Comparison of ENCODE assay signal across 19 cellular contexts in the genomic region with DNA sequence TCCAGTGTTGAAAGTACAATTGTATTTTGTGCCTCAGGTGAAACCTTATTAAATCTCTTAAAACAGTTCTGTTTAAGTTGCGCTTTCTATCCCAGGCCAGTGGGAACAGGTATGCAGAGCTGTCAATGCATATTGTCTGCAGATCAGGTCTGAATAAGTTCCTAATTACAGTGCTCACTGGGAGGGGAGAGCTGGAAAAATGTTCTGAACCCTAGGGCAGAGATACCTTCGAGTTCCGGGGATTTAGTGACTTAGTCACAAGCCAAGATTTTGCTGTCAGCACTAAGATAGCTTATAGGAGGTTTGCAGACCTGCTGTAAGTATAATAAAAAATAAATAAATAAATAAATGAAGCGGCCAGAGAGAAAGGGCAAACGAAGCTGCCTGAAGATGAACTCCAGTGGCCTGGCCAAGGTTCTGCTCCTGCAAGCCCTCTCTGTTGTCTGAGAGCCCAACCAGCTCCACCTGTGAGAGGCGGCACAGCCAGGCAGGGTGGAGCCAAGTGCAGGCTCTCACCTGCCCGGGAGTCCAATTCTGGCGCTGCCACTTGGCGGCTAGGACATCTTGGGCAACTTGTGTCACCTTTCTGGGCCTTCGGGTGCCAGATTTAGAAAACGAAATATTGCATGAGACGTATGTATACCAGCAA.
DNase-seq lines count a peak whose midpoint lies in the region; ATAC-seq and TF ChIP-seq lines count a peak whose summit lies in the region.
"Had no signal": no experiment of that assay in that cellular context is flagged by ENCODE, and none has a peak within 500 bp of the region (broad histone marks: within the 10 kb centered on the region; RNA-seq: fewer than 3 reads in every experiment).

No MANE protein-coding gene starts in this region.

- H3K27ac Mint-ChIP-seq in MCF 10A (ENCODE audit: low read depth, unreplicated experiment), result no peak overlapping the region
- H3K27ac Mint-ChIP-seq: activated CD8-positive, alpha-beta T cell treated with anti-CD3 and anti-CD28 coated beads for 36 hours; CD4-positive, CD25-positive, alpha-beta regulatory T cell; IgD-negative memory B cell had no signal

- H3K27ac ChIP-seq in suprapubic skin (no peak overlapping the region), gastrocnemius medialis (no peak overlapping the region)
- H3K27ac ChIP-seq: adrenal gland, esophagus muscularis mucosa had no signal

- TF ChIP-seq POLR2A in suprapubic skin (IDR thresholded peaks at IDR 0.05) (no peak), gastrocnemius medialis (IDR thresholded peaks at IDR 0.05) (no peak)

- CTCF ChIA-PET in MCF 10A (lab: Yijun Ruan, JAX), result interaction anchor here (0.5 to 2.1 kb wide), 7 partner anchors 10 to 333 kb away, joined by 3 to 7 read pairs (median 3); no protein-coding TSS in a partner anchor

- H3K9me3 ChIP-seq in suprapubic skin (no peaks in the 10 kb centered on the region), gastrocnemius medialis (no peaks in the 10 kb centered on the region)
- H3K9me3 ChIP-seq: adrenal gland, esophagus muscularis mucosa had no signal

- no peaks in the 10 kb centered on the region for H3K27me3 ChIP-seq in suprapubic skin
- no peaks in the 10 kb centered on the region for H3K27me3 ChIP-seq in gastrocnemius medialis
- H3K27me3 ChIP-seq: adrenal gland, esophagus muscularis mucosa had no signal

- TF ChIP-seq CTCF in MCF 10A (IDR thresholded peaks at IDR 0.05; ENCODE audit: unreplicated experiment), result no peak
- no peak for TF ChIP-seq CTCF in suprapubic skin (IDR thresholded peaks at IDR 0.05)
- TF ChIP-seq CTCF in gastrocnemius medialis (IDR thresholded peaks at IDR 0.05 in 4 of 5, conservative IDR thresholded peaks at IDR 0.05 in 1 of 5), result no peak

- no peak overlapping the region for H3K4me3 Mint-ChIP-seq in MCF 10A (ENCODE audit: unreplicated experiment)
- H3K4me3 Mint-ChIP-seq: activated CD8-positive, alpha-beta T cell treated with anti-CD3 and anti-CD28 coated beads for 36 hours; CD4-positive, CD25-positive, alpha-beta regulatory T cell; IgD-negative memory B cell; neural crest cell had no signal

- WGBS in suprapubic skin, result 54% methylated on average over 12 of the region's 12 CpGs

- H3K36me3 Mint-ChIP-seq in MCF 10A (ENCODE audit: insufficient read depth, unreplicated experiment), result no peaks in the 10 kb centered on the region
- H3K36me3 Mint-ChIP-seq: CD4-positive, CD25-positive, alpha-beta regulatory T cell; IgD-negative memory B cell had no signal

- ATAC-seq in left colon, result peak; percentile 93
- ATAC-seq in gastrocnemius medialis, result no peak
- ATAC-seq: activated CD8-positive, alpha-beta T cell treated with anti-CD3 and anti-CD28 coated beads for 36 hours; left cardiac atrium; SK-N-SH treated with all-trans-retinoic acid at 6 μM for 48 hours had no signal

- no peak for TF ChIP-seq EP300 in suprapubic skin (IDR thresholded peaks at IDR 0.05)

- H3K4me3 ChIP-seq in suprapubic skin (peak overlapping the region; percentile 2), gastrocnemius medialis (no peak overlapping the region)
- H3K4me3 ChIP-seq: adrenal gland, esophagus muscularis mucosa had no signal

- peak; percentile 12 for DNase-seq in G401 (ENCODE audit: low spot score)
- DNase-seq in MCF 10A (ENCODE audit: unreplicated experiment), result peak; percentile 85
- peak in 1 of 2 donors; percentile 62 for DNase-seq in left colon
- no peak for DNase-seq in suprapubic skin (ENCODE audit: low spot score in 2 of 2)
- DNase-seq in head of caudate nucleus, result no peak
- DNase-seq in gastrocnemius medialis, result no peak
- no peak for DNase-seq in DMS 273 (lab: John Stamatoyannopoulos, UW; ENCODE audit: unreplicated experiment)
- DNase-seq: activated CD8-positive, alpha-beta T cell treated with anti-CD3 and anti-CD28 coated beads for 36 hours; adrenal gland; CD4-positive, CD25-positive, alpha-beta regulatory T cell; DND-41; left cardiac atrium; NCI-H1694; NCI-H446; stimulated activated CD8-positive, alpha-beta memory T cell treated with anti-CD3 and anti-CD28 coated beads, Interleukin-4, amount 100 ng/mL, for 48 hours had no signal

- H3K36me3 ChIP-seq in suprapubic skin (no peaks in the 10 kb centered on the region), gastrocnemius medialis (no peaks in the 10 kb centered on the region)
- H3K36me3 ChIP-seq: adrenal gland, esophagus muscularis mucosa had no signal

- H3K9me3 Mint-ChIP-seq in MCF 10A (ENCODE audit: unreplicated experiment), result no peaks in the 10 kb centered on the region
- H3K9me3 Mint-ChIP-seq: activated CD8-positive, alpha-beta T cell treated with anti-CD3 and anti-CD28 coated beads for 36 hours; neural crest cell had no signal

- POLR2A ChIA-PET in MCF 10A (lab: Yijun Ruan, JAX), result interaction anchor here (0.7 to 3.0 kb wide), 13 partner anchors 9 to 983 kb away, joined by 3 to 21 read pairs (median 3); no protein-coding TSS in a partner anchor

- H3K27me3 Mint-ChIP-seq in MCF 10A (ENCODE audit: insufficient read depth, unreplicated experiment), result no peaks in the 10 kb centered on the region

- H3K4me1 Mint-ChIP-seq in MCF 10A (ENCODE audit: insufficient read depth, unreplicated experiment), result peaks cover 5% of the 10 kb centered on the region
- H3K4me1 Mint-ChIP-seq: CD4-positive, CD25-positive, alpha-beta regulatory T cell; neural crest cell had no signal

- no TSS peak for BruUV-seq in MCF 10A (replicated peaks; lab: Mats Ljungman, UMichigan)

- H3K4me1 ChIP-seq in suprapubic skin, result peaks cover 10% of the 10 kb centered on the region
- H3K4me1 ChIP-seq in gastrocnemius medialis, result no peaks in the 10 kb centered on the region
- H3K4me1 ChIP-seq: adrenal gland had no signal

- intact Hi-C loops in MCF 10A (cut with micrococcal nuclease), result no loop called here
- intact Hi-C loops in left colon (cut with DNase I, micrococcal nuclease), result no loop called here
- intact Hi-C loops in head of caudate nucleus (cut with DNase I), result no loop called here
- intact Hi-C loops in gastrocnemius medialis (cut with DNase I; ENCODE audit: low total_unique reads), result no loop called here

- in situ Hi-C loops in G401 (cut with HindIII; ENCODE audit: low sequenced_read_pairs) (no loop called here), gastrocnemius medialis (cut with MboI; ENCODE audit: low sequenced_read_pairs in 4 of 4) (no loop called here)

Comparison
In these comparisons a context has a peak if more than half of its experiments do, and no peak if none do; other contexts are left out.
1. DNase-seq: peak in G401 (single experiment) and MCF 10A (single experiment); none in suprapubic skin (0 of 2), head of caudate nucleus (0 of 42), gastrocnemius medialis (0 of 2) and DMS 273 (single experiment).